ENCODE assay signal across 19 cellular contexts in the genomic region with DNA sequence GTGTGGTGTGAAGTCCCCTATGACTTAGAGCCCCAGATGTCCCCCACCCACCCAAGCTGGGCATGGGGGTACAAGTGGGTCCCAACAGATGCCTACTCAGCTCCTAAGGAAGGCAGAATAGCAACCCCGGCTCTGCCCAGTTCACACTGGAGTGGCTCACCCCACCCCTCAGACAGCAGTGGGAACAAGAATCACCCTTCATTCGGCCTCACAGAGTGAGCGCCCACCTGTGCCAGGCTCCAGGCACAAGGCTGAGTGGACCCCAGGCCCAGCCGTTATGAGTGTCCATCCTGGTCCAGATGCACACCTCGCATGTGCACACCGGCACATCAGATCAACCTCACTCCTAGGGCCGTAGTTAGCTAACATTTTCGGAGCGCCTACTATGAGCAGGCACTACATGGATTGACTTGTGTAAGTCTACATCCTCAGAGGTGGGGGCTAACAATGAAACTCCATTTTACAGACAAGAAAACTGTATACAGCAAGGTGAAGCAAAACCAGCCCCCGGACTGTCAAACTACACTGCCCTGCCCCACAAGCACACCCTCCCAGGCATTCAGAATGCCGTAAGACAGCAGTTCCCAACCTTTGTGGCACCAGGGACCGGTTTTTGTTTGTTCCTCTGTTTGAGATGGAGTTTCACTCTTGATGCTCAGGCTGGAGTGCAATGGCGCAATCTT. TPM values are rescaled to one million over a fixed set of nuclear protein-coding genes. Genes with fewer than 3 reads are reported as not detected.
A peak's percentile ranks its signal among the peaks of the same experiment; 100 is the strongest.
DNase-seq lines count a peak whose midpoint lies in the region; ATAC-seq and TF ChIP-seq lines count a peak whose summit lies in the region.
"Had no signal": no experiment of that assay in that cellular context is flagged by ENCODE, and none has a peak within 500 bp of the region (broad histone marks: within the 10 kb centered on the region; RNA-seq: fewer than 3 reads in every experiment).

No MANE protein-coding gene starts in this region.

- H3K4me3 Mint-ChIP-seq in activated T-helper 2 cell treated with anti-CD3 and anti-CD28 coated beads, Interferon-gamma antibody, Interleukin-2, Interleukin-4, amounts not matched to agents 10 μg/mL and 5 μg/mL and 100 μg/mL, durations not matched to agents 14 hours and 24 hours and 36 hours (ENCODE audit: low read depth): peak overlapping the region; percentile 95
- H3K4me3 Mint-ChIP-seq in stimulated activated naive B cell treated with anti-CD40 and anti-IgM and Interleukin-4, amounts not matched to agents 10 μg/mL and 1 μg/mL and 100 μg/mL, for 72 hours: peak overlapping the region in 1 of 2 donors; percentile 32
- H3K4me3 Mint-ChIP-seq: H9 had no signal

- intact Hi-C loops in Right ventricle myocardium superior (cut with DNase I): loop anchor here (10.0 kb wide), 1 partner anchor 124 kb away; a partner anchor contains a TSS
- intact Hi-C loops in left cardiac atrium (cut with DNase I): no loop called here
- intact Hi-C loops in activated T-helper 2 cell treated with anti-CD3 and anti-CD28 coated beads, Interferon-gamma antibody, Interleukin-2, Interleukin-4, amounts not matched to agents 10 μg/mL and 5 μg/mL and 100 μg/mL, durations not matched to agents 14 hours and 24 hours and 36 hours (cut with micrococcal nuclease): no loop called here

- no peaks in the 10 kb centered on the region for H3K27me3 Mint-ChIP-seq in activated T-helper 2 cell treated with anti-CD3 and anti-CD28 coated beads, Interferon-gamma antibody, Interleukin-2, Interleukin-4, amounts not matched to agents 10 μg/mL and 5 μg/mL and 100 μg/mL, durations not matched to agents 14 hours and 24 hours and 36 hours (ENCODE audit: low read depth)
- H3K27me3 Mint-ChIP-seq in stimulated activated naive B cell treated with anti-CD40 and anti-IgM and Interleukin-4, amounts not matched to agents 10 μg/mL and 1 μg/mL and 100 μg/mL, for 72 hours: no peaks in the 10 kb centered on the region

- H3K9me3 Mint-ChIP-seq in activated T-helper 2 cell treated with anti-CD3 and anti-CD28 coated beads, Interferon-gamma antibody, Interleukin-2, Interleukin-4, amounts not matched to agents 10 μg/mL and 5 μg/mL and 100 μg/mL, durations not matched to agents 14 hours and 24 hours and 36 hours: no peaks in the 10 kb centered on the region
- H3K9me3 Mint-ChIP-seq in stimulated activated naive B cell treated with anti-CD40 and anti-IgM and Interleukin-4, amounts not matched to agents 10 μg/mL and 1 μg/mL and 100 μg/mL, for 72 hours: no peaks in the 10 kb centered on the region
- H3K9me3 Mint-ChIP-seq: H9 had no signal

- in situ Hi-C loops in GM18951 (cut with MboI; ENCODE audit: low sequenced_read_pairs, unreplicated experiment): no loop called here

- TF ChIP-seq POLR2A in GM18951 (IDR thresholded peaks at IDR 0.05; ENCODE audit: extremely low read depth, insufficient read depth, insufficient read length): peak; percentile 22

- DNase-seq in Right ventricle myocardium superior: peak; percentile 24
- no peak for DNase-seq in left cardiac atrium
- DNase-seq in activated T-helper 2 cell treated with anti-CD3 and anti-CD28 coated beads, Interferon-gamma antibody, Interleukin-2, Interleukin-4, amounts not matched to agents 10 μg/mL and 5 μg/mL and 100 μg/mL, durations not matched to agents 14 hours and 24 hours and 36 hours (ENCODE audit: low spot score): no peak
- DNase-seq in stimulated activated naive B cell treated with anti-CD40 and anti-IgM and Interleukin-4, amounts not matched to agents 10 μg/mL and 1 μg/mL and 100 μg/mL, for 72 hours: no peak
- DNase-seq: BE2C, DMS79, foreskin keratinocyte, H9, NCI-H187, SJCRH30, substantia nigra, T1000 had no signal

- peaks cover 37% of the 10 kb centered on the region for H3K36me3 Mint-ChIP-seq in activated T-helper 2 cell treated with anti-CD3 and anti-CD28 coated beads, Interferon-gamma antibody, Interleukin-2, Interleukin-4, amounts not matched to agents 10 μg/mL and 5 μg/mL and 100 μg/mL, durations not matched to agents 14 hours and 24 hours and 36 hours (ENCODE audit: low read depth)
- H3K36me3 Mint-ChIP-seq in stimulated activated naive B cell treated with anti-CD40 and anti-IgM and Interleukin-4, amounts not matched to agents 10 μg/mL and 1 μg/mL and 100 μg/mL, for 72 hours: peaks cover 27 to 35% of the 10 kb centered on the region in 2 donors

- H3K27ac Mint-ChIP-seq in activated T-helper 2 cell treated with anti-CD3 and anti-CD28 coated beads, Interferon-gamma antibody, Interleukin-2, Interleukin-4, amounts not matched to agents 10 μg/mL and 5 μg/mL and 100 μg/mL, durations not matched to agents 14 hours and 24 hours and 36 hours: no peak overlapping the region
- peak overlapping the region; percentile 79 for H3K27ac Mint-ChIP-seq in stimulated activated naive B cell treated with anti-CD40 and anti-IgM and Interleukin-4, amounts not matched to agents 10 μg/mL and 1 μg/mL and 100 μg/mL, for 72 hours

- ATAC-seq in Right ventricle myocardium superior (ENCODE audit: poor library complexity) (no peak), left cardiac atrium (no peak), HG03095 (IDR thresholded peaks at IDR 0.05; ENCODE audit: unreplicated experiment) (no peak), HG02678 (IDR thresholded peaks at IDR 0.05; ENCODE audit: unreplicated experiment) (no peak)
- ATAC-seq in stimulated activated naive B cell treated with anti-CD40 and anti-IgM and Interleukin-4, amounts not matched to agents 10 μg/mL and 1 μg/mL and 100 μg/mL, for 72 hours (replicated peaks): no peak
- ATAC-seq: foreskin keratinocyte, left lung had no signal

- H3K4me1 Mint-ChIP-seq in activated T-helper 2 cell treated with anti-CD3 and anti-CD28 coated beads, Interferon-gamma antibody, Interleukin-2, Interleukin-4, amounts not matched to agents 10 μg/mL and 5 μg/mL and 100 μg/mL, durations not matched to agents 14 hours and 24 hours and 36 hours (ENCODE audit: low read depth): peaks cover 17% of the 10 kb centered on the region
- peaks cover 33 to 68% of the 10 kb centered on the region in 2 donors for H3K4me1 Mint-ChIP-seq in stimulated activated naive B cell treated with anti-CD40 and anti-IgM and Interleukin-4, amounts not matched to agents 10 μg/mL and 1 μg/mL and 100 μg/mL, for 72 hours

RNA-seq across cellular contexts. Expression of a gene that starts 2.8 kb away (rescaled TPM):
- total RNA-seq in Right ventricle myocardium superior: not detected
- total RNA-seq in left cardiac atrium: not detected
- 1.3 and 1.5 TPM in 2 replicates for total RNA-seq in activated T-helper 2 cell treated with anti-CD3 and anti-CD28 coated beads, Interferon-gamma antibody, Interleukin-2, Interleukin-4, amounts not matched to agents 10 μg/mL and 5 μg/mL and 100 μg/mL, durations not matched to agents 14 hours and 24 hours and 36 hours
- total RNA-seq: foreskin keratinocyte, HT1080, left lung, NCI-H460, SJCRH30, skeletal muscle tissue had no signal

RNA-seq across cellular contexts. Expression of a gene that starts 4.2 kb away (rescaled TPM):
- total RNA-seq in Right ventricle myocardium superior: 1.5 TPM
- total RNA-seq in left cardiac atrium: 1 to 10 TPM; 1.6 to 2.4 TPM
- total RNA-seq in activated T-helper 2 cell treated with anti-CD3 and anti-CD28 coated beads, Interferon-gamma antibody, Interleukin-2, Interleukin-4, amounts not matched to agents 10 μg/mL and 5 μg/mL and 100 μg/mL, durations not matched to agents 14 hours and 24 hours and 36 hours: 238 and 260 TPM in 2 replicates

RNA-seq across cellular contexts. Expression of a gene that starts 24.7 kb away (rescaled TPM):
- 6.4 TPM for total RNA-seq in Right ventricle myocardium superior
- total RNA-seq in left cardiac atrium: 1 to 10 TPM; 1.6 to 2.3 TPM
- total RNA-seq in activated T-helper 2 cell treated with anti-CD3 and anti-CD28 coated beads, Interferon-gamma antibody, Interleukin-2, Interleukin-4, amounts not matched to agents 10 μg/mL and 5 μg/mL and 100 μg/mL, durations not matched to agents 14 hours and 24 hours and 36 hours: 0.09 and 0.21 TPM in 2 replicates
- total RNA-seq: HT1080, NCI-H460, SJCRH30 had no signal

Comparison
In these comparisons a context has a peak if more than half of its experiments do, and no peak if none do; other contexts are left out.
1. RNA of a gene that starts 4.2 kb away (total RNA-seq): 238 to 260 TPM in activated T-helper 2 cell treated with anti-CD3 and anti-CD28 coated beads, Interferon-gamma antibody, Interleukin-2, Interleukin-4, amounts not matched to agents 10 μg/mL and 5 μg/mL and 100 μg/mL, durations not matched to agents 14 hours and 24 hours and 36 hours; 1.6 to 2.4 TPM in left cardiac atrium and 1.5 TPM in Right ventricle myocardium superior (single experiment); every median in the first group is over 10 times any median in the second.